Comparison of ENCODE assay signal across 1 cellular context in genomic region chr19:6995054-6995453, GRCh38.
A peak's percentile ranks its signal among the peaks of the same experiment; 100 is the strongest.
TF ChIP-seq lines count a peak whose summit lies in the region.

No MANE protein-coding gene starts in this region.

TF ChIP-seq in K562, 482 proteins besides CTCF, POLR2A, EP300 and RAD21:
- TF ChIP-seq ELK1 (CRISPR knock-in tag; IDR thresholded peaks at IDR 0.05), result no peak
- 0 out of 2 replicates have a peak, but pooled peaks have one; percentile 37 for TF ChIP-seq OTX1 (CRISPR knock-in tag; IDR thresholded peaks at IDR 0.05)
- TF ChIP-seq, protein P1, sequence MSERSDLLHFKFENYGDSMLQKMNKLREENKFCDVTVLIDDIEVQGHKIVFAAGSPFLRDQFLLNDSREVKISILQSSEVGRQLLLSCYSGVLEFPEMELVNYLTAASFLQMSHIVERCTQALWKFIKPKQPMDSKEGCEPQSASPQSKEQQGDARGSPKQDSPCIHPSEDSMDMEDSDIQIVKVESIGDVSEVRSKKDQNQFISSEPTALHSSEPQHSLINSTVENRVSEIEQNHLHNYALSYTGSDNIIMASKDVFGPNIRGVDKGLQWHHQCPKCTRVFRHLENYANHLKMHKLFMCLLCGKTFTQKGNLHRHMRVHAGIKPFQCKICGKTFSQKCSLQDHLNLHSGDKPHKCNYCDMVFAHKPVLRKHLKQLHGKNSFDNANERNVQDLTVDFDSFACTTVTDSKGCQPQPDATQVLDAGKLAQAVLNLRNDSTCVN (CRISPR knock-in tag; IDR thresholded peaks at IDR 0.05), result 0 out of 2 replicates have a peak, but pooled peaks have one; percentile 60
